ENCODE assay signal across 16 cellular contexts in genomic region chr10:2798340-2798739, GRCh38.
"Had no signal": no experiment of that assay in that cellular context is flagged by ENCODE, and none has a peak within 500 bp of the region (broad histone marks: within the 10 kb centered on the region; RNA-seq: fewer than 3 reads in every experiment).

No MANE protein-coding gene starts in this region.

- H3K27me3 ChIP-seq: ascending aorta, transverse colon had no signal

- H3K36me3 ChIP-seq: ascending aorta, spleen, transverse colon had no signal

- H3K27ac Mint-ChIP-seq: activated CD4-positive, alpha-beta memory T cell treated with anti-CD3 and anti-CD28 coated beads, Interleukin-2, amount 10 ng/mL, durations not matched to agents 7 days and 5 days; activated T-cell treated with anti-CD3 and anti-CD28 coated beads, Interleukin-2, amount 50 U/mL, for 72 hours; natural killer cell; stimulated activated memory B cell treated with anti-CD40 and anti-IgM and Interleukin-4, amounts not matched to agents 10 μg/mL and 1 μg/mL and 100 μg/mL, for 72 hours; T-helper 2 cell treated with Interferon-gamma antibody and Interleukin-4, amounts not matched to agents 5 μg/mL and 100 μg/mL, for 36 hours had no signal

- ATAC-seq: activated T-cell treated with anti-CD3 and anti-CD28 coated beads, Interleukin-2, amount 50 U/mL, for 72 hours; esophagus mucosa; left lobe of liver; natural killer cell; psoas muscle; sciatic nerve; stimulated activated memory B cell treated with anti-CD40 and anti-IgM and Interleukin-4, amounts not matched to agents 10 μg/mL and 1 μg/mL and 100 μg/mL, for 72 hours had no signal

- H3K36me3 Mint-ChIP-seq: stimulated activated memory B cell treated with anti-CD40 and anti-IgM and Interleukin-4, amounts not matched to agents 10 μg/mL and 1 μg/mL and 100 μg/mL, for 72 hours had no signal

- H3K27ac ChIP-seq: ascending aorta, psoas muscle, spleen, transverse colon had no signal

- DNase-seq: activated CD4-positive, alpha-beta memory T cell treated with anti-CD3 and anti-CD28 coated beads, Interleukin-2, amount 10 ng/mL, durations not matched to agents 7 days and 5 days; activated CD4-positive, alpha-beta T cell treated with anti-CD3 and anti-CD28 coated beads for 1 hour; activated T-cell treated with anti-CD3 and anti-CD28 coated beads, Interleukin-2, amount 50 U/mL, for 72 hours; islet precursor cell; natural killer cell; psoas muscle; spleen; stimulated activated CD4-positive, alpha-beta T cell treated with anti-CD3 and anti-CD28 coated beads, Interleukin-1b, Interleukin-23, amount 100 ng/mL, for 48 hours; substantia nigra; transverse colon had no signal

- H3K4me3 ChIP-seq: ascending aorta, psoas muscle, spleen, transverse colon had no signal

- H3K4me1 Mint-ChIP-seq: activated CD4-positive, alpha-beta memory T cell treated with anti-CD3 and anti-CD28 coated beads, Interleukin-2, amount 10 ng/mL, durations not matched to agents 7 days and 5 days; natural killer cell; stimulated activated memory B cell treated with anti-CD40 and anti-IgM and Interleukin-4, amounts not matched to agents 10 μg/mL and 1 μg/mL and 100 μg/mL, for 72 hours had no signal

- H3K4me3 Mint-ChIP-seq: activated CD4-positive, alpha-beta memory T cell treated with anti-CD3 and anti-CD28 coated beads, Interleukin-2, amount 10 ng/mL, durations not matched to agents 7 days and 5 days; activated T-cell treated with anti-CD3 and anti-CD28 coated beads, Interleukin-2, amount 50 U/mL, for 72 hours; natural killer cell; stimulated activated memory B cell treated with anti-CD40 and anti-IgM and Interleukin-4, amounts not matched to agents 10 μg/mL and 1 μg/mL and 100 μg/mL, for 72 hours; T-helper 2 cell treated with Interferon-gamma antibody and Interleukin-4, amounts not matched to agents 5 μg/mL and 100 μg/mL, for 36 hours had no signal

- H3K4me1 ChIP-seq: ascending aorta, psoas muscle, spleen, transverse colon had no signal
